17 cellular contexts compared by ENCODE assay signal in the genomic region with DNA sequence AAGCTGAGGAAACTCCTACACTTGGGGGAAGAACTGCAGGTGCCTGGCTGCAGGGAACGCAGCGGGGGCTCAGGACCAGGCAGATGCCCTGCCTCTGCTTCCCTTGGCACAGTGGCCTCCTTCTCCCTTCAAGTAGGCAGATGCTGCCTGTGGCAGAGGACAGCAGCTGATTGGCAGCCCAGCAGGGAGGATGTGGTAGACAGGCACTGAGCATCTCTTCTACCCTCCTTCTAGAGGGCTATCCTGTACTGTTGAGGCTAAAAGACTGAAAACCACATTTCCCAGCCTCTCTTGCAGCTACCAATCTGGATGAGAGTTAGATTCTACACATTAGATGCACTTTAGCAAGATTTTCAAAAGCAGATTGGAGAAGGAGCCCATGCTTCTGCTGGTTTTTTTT.
DNase-seq lines count a peak whose midpoint lies in the region; ATAC-seq and TF ChIP-seq lines count a peak whose summit lies in the region.
"Had no signal": no experiment of that assay in that cellular context is flagged by ENCODE, and none has a peak within 500 bp of the region (broad histone marks: within the 10 kb centered on the region; RNA-seq: fewer than 3 reads in every experiment).

No MANE protein-coding gene starts in this region.

- peaks cover 37% of the 10 kb centered on the region for H3K9me3 Mint-ChIP-seq in activated naive CD4-positive, alpha-beta T cell treated with anti-CD3 and anti-CD28 coated beads, Interleukin-2, amount 10 ng/mL, durations not matched to agents 7 days and 5 days
- peaks cover 4 to 17% of the 10 kb centered on the region in 2 donors for H3K9me3 Mint-ChIP-seq in activated naive CD4-positive, alpha-beta T cell treated with anti-CD3 and anti-CD28 coated beads, Interleukin-2, amount 50 U/mL, for 72 hours

- POLR2A ChIA-PET in PC-3 (lab: Charles Lee; ENCODE audit: unreplicated experiment) (interaction anchor here (0.6 kb wide), 1 partner anchor 324 kb away, joined by 5 read pairs; no protein-coding TSS in a partner anchor), RWPE1 (lab: Yijun Ruan, JAX; ENCODE audit: low non-redundant PET) (no interaction called here)

- TF ChIP-seq CTCF in KMS-11 (conservative IDR thresholded peaks at IDR 0.05; ENCODE audit: low read depth, low read length) = no peak
- no peak for TF ChIP-seq CTCF in PC-3 (conservative IDR thresholded peaks at IDR 0.05; ENCODE audit: low read depth, low read length)
- TF ChIP-seq CTCF in RWPE1 (conservative IDR thresholded peaks at IDR 0.05; ENCODE audit: low read depth) = no peak

- no peak for ATAC-seq in activated naive CD4-positive, alpha-beta T cell treated with anti-CD3 and anti-CD28 coated beads, Interleukin-2, amount 50 U/mL, for 72 hours
- ATAC-seq in PC-3 = peak; percentile 15; the same call in 1 of the 2 replicates
- no peak for ATAC-seq in HG02938 (IDR thresholded peaks at IDR 0.05; ENCODE audit: unreplicated experiment)
- ATAC-seq: Right ventricle myocardium inferior had no signal

- no peak overlapping the region for H3K4me3 Mint-ChIP-seq in activated naive CD4-positive, alpha-beta T cell treated with anti-CD3 and anti-CD28 coated beads, Interleukin-2, amount 10 ng/mL, durations not matched to agents 7 days and 5 days
- H3K4me3 Mint-ChIP-seq: CD14-positive monocyte had no signal

- H3K36me3 Mint-ChIP-seq in activated naive CD4-positive, alpha-beta T cell treated with anti-CD3 and anti-CD28 coated beads, Interleukin-2, amount 10 ng/mL, durations not matched to agents 7 days and 5 days = peaks cover 8% of the 10 kb centered on the region
- peaks cover 6 to 23% of the 10 kb centered on the region in 2 donors for H3K36me3 Mint-ChIP-seq in activated naive CD4-positive, alpha-beta T cell treated with anti-CD3 and anti-CD28 coated beads, Interleukin-2, amount 50 U/mL, for 72 hours
- H3K36me3 Mint-ChIP-seq: CD14-positive monocyte had no signal

- no peaks in the 10 kb centered on the region for H3K79me2 ChIP-seq in KMS-11 (ENCODE audit: insufficient read depth, low read depth)
- H3K79me2 ChIP-seq in PC-3 (ENCODE audit: low read length) = no peaks in the 10 kb centered on the region

- H3F3A ChIP-seq in PC-3 (ENCODE audit: low read length, unreplicated experiment) = no peaks in the 10 kb centered on the region

- no peak overlapping the region for H3K4me3 ChIP-seq in KMS-11 (IDR thresholded peaks at IDR 0.05; ENCODE audit: insufficient read depth, low read depth, low read length)
- no peak overlapping the region for H3K4me3 ChIP-seq in PC-3 (ENCODE audit: low read length)
- H3K4me3 ChIP-seq: SJSA1 had no signal

- no peaks in the 10 kb centered on the region for H3K36me3 ChIP-seq in KMS-11 (ENCODE audit: insufficient read depth)
- H3K36me3 ChIP-seq in PC-3 (ENCODE audit: low read depth, low read length) = no peaks in the 10 kb centered on the region
- H3K36me3 ChIP-seq: SJSA1 had no signal

- BruUV-seq in PC-3 (replicated peaks; lab: Mats Ljungman, UMichigan) = no TSS peak

- H2AFZ ChIP-seq in KMS-11 (ENCODE audit: low read depth) = peak overlapping the region; percentile 13; the same call in 1 of the 2 replicates
- H2AFZ ChIP-seq in PC-3 (ENCODE audit: low read length) = no peak overlapping the region

- no peaks in the 10 kb centered on the region for H3K9me3 ChIP-seq in PC-3 (ENCODE audit: low read length)

- CTCF ChIA-PET in activated naive CD4-positive, alpha-beta T cell treated with anti-CD3 and anti-CD28 coated beads, Interleukin-2, amount 10 ng/mL, durations not matched to agents 7 days and 5 days (lab: Charles Lee) = no interaction called here
- CTCF ChIA-PET in PC-3 (lab: Charles Lee) (no interaction called here), RWPE1 (lab: Yijun Ruan, JAX) (no interaction called here)

- H3K27ac ChIP-seq in KMS-11 = peak overlapping the region; percentile 61
- no peak overlapping the region for H3K27ac ChIP-seq in PC-3 (ENCODE audit: low read length)
- no peak overlapping the region for H3K27ac ChIP-seq in RWPE1
- H3K27ac ChIP-seq: SJSA1 had no signal

- H3K4me2 ChIP-seq in KMS-11 (peak overlapping the region; percentile 44), PC-3 (ENCODE audit: low read length) (no peak overlapping the region)

- H3K9me2 ChIP-seq in PC-3 (replicated peaks; ENCODE audit: low read length) = no peaks in the 10 kb centered on the region

- no peaks in the 10 kb centered on the region for H3K27me3 Mint-ChIP-seq in activated naive CD4-positive, alpha-beta T cell treated with anti-CD3 and anti-CD28 coated beads, Interleukin-2, amount 10 ng/mL, durations not matched to agents 7 days and 5 days

- no peak overlapping the region for H3K9ac ChIP-seq in KMS-11
- H3K9ac ChIP-seq in PC-3 (ENCODE audit: low read length) = no peak overlapping the region

- H3K4me1 ChIP-seq in KMS-11 (ENCODE audit: low read depth, poor library complexity, severe bottlenecking) = peaks cover 49% of the 10 kb centered on the region
- peaks cover 6% of the 10 kb centered on the region; the same call in 1 of the 2 replicates for H3K4me1 ChIP-seq in PC-3 (ENCODE audit: insufficient read depth, low read length)

- H4K20me1 ChIP-seq in KMS-11 (ENCODE audit: insufficient read depth) (no peaks in the 10 kb centered on the region), PC-3 (ENCODE audit: low read length) (no peaks in the 10 kb centered on the region)

- no peak overlapping the region for H3K27ac Mint-ChIP-seq in activated naive CD4-positive, alpha-beta T cell treated with anti-CD3 and anti-CD28 coated beads, Interleukin-2, amount 10 ng/mL, durations not matched to agents 7 days and 5 days
- H3K27ac Mint-ChIP-seq in activated naive CD4-positive, alpha-beta T cell treated with anti-CD3 and anti-CD28 coated beads, Interleukin-2, amount 50 U/mL, for 72 hours = no peak overlapping the region
- H3K27ac Mint-ChIP-seq: CD14-positive monocyte had no signal

- H3K27me3 ChIP-seq in KMS-11 (ENCODE audit: insufficient read depth, low read depth) (no peaks in the 10 kb centered on the region), PC-3 (ENCODE audit: low read length) (no peaks in the 10 kb centered on the region)
- H3K27me3 ChIP-seq: SJSA1 had no signal

- H3K4me1 Mint-ChIP-seq in activated naive CD4-positive, alpha-beta T cell treated with anti-CD3 and anti-CD28 coated beads, Interleukin-2, amount 10 ng/mL, durations not matched to agents 7 days and 5 days = peaks cover 17% of the 10 kb centered on the region

- DNase-seq in activated naive CD4-positive, alpha-beta T cell treated with anti-CD3 and anti-CD28 coated beads, Interleukin-2, amount 10 ng/mL, durations not matched to agents 7 days and 5 days = peak; percentile 26
- no peak for DNase-seq in activated naive CD4-positive, alpha-beta T cell treated with anti-CD3 and anti-CD28 coated beads, Interleukin-2, amount 50 U/mL, for 72 hours (ENCODE audit: low spot score in 2 of 2)
- DNase-seq in PC-3 (no peak), RWPE1 (ENCODE audit: low spot score) (no peak), NCI-H524 (lab: John Stamatoyannopoulos, UW) (no peak)
- DNase-seq: AML-193, NCI-H1417, NCI-H187 treated with DMSO at 0.1 percent for 48 hours, NCI-H2107, NCI-H2227 treated with DMSO at 0.1 percent for 48 hours, NCI-H510A, NCI-H82 had no signal

- intact Hi-C loops in PC-3 (cut with micrococcal nuclease) = no loop called here
